Comparison of ENCODE assay signal across 21 cellular contexts in the genomic region with DNA sequence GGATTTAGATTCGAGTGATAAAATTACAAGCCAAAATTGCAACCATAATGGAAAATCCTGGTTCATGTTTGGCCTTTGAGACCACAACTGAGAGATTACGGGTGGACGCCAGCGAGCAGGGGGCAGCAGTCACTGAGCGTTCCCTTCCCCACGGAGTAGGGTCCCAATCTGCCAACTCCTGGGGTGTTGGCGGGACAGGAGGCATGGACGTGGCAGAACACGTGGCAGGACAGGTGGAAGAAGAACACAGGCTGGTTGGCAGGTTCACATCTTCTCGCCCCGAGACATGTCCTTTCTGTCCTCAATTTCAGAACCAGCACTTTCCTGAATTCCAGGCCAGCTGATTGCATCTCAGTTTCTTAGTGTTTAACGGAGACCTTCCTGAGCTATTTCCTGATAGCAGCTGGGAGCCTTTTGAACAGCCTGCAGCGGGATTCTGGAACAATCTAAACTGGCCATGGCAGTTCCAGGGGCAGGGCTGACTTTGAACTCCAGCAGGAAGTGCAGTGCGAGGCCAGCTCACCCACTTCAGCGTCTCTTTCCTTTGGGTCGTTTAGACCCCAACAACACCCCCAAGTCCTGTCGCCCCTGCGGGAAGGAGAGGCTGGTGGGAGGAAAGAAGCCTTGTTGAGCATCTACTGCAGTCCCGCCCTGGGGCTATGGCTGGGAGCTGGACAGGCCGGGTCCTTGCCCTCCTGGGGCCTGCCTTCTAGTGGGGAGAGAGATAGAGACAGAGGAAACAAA.
"Had no signal": no experiment of that assay in that cellular context is flagged by ENCODE, and none has a peak within 500 bp of the region (broad histone marks: within the 10 kb centered on the region; RNA-seq: fewer than 3 reads in every experiment).

No MANE protein-coding gene starts in this region.

- H3K4me1 ChIP-seq: heart left ventricle, pancreas had no signal

- FAIRE-seq: pancreas had no signal

- DNase-seq: activated CD4-positive, alpha-beta memory T cell treated with anti-CD3 and anti-CD28 coated beads for 36 hours; activated CD4-positive, alpha-beta T cell treated with anti-CD3 and anti-CD28 coated beads for 4 hours; activated CD4-positive, CD25-positive, alpha-beta regulatory T cell; activated effector memory CD4-positive, alpha-beta T cell treated with Interleukin-2 at 50 U/mL for 16 hours; activated naive CD4-positive, alpha-beta T cell treated with anti-CD3 and anti-CD28 coated beads for 36 hours; activated T-cell treated with anti-CD3 and anti-CD28 coated beads, Interleukin-2, amount 50 U/mL, for 72 hours; amygdala; dorsolateral prefrontal cortex; heart left ventricle; islet precursor cell; left colon; pancreas; right cardiac atrium; stimulated activated CD4-positive, alpha-beta T cell treated with anti-CD3 and anti-CD28 coated beads, Interleukin-4, amount 100 ng/mL, for 24 hours; stimulated activated naive CD4-positive, alpha-beta T cell treated with Interleukin-2 at 50 U/mL for 16 hours; T-helper 17 cell had no signal

- H3K27me3 ChIP-seq: cardiac muscle cell had no signal

- H3K4me3 ChIP-seq: cardiac muscle cell, dorsolateral prefrontal cortex, heart left ventricle, lung, pancreas, thoracic aorta had no signal

- ATAC-seq: activated T-cell treated with anti-CD3 and anti-CD28 coated beads, Interleukin-2, amount 50 U/mL, for 72 hours; left colon; natural killer cell treated with Interleukin-12 subunit alpha and Interleukin-12 subunit beta and Interleukin-15 and Interleukin-18, amount 100 ng/mL, for 72 hours; pancreas; T-helper 17 cell had no signal

- H3K9me3 ChIP-seq: pancreas, thoracic aorta had no signal

- H3K27ac ChIP-seq: cardiac muscle cell, epithelial cell of prostate, heart left ventricle, pancreas, thoracic aorta had no signal

- H3K36me3 ChIP-seq: cardiac muscle cell, heart left ventricle, pancreas, thoracic aorta had no signal
